ENCODE assay signal across 10 cellular contexts in genomic region chr3:48427630-48427962, GRCh38. TPM values are rescaled to one million over a fixed set of nuclear protein-coding genes. Genes with fewer than 3 reads are reported as not detected.
DNase-seq lines count a peak whose midpoint lies in the region; ATAC-seq and TF ChIP-seq lines count a peak whose summit lies in the region.
"Had no signal": no experiment of that assay in that cellular context is flagged by ENCODE, and none has a peak within 500 bp of the region (broad histone marks: within the 10 kb centered on the region; RNA-seq: fewer than 3 reads in every experiment).

No MANE protein-coding gene starts in this region.

- H3K4me3 ChIP-seq in mesendoderm (ENCODE audit: low read length), result no peak overlapping the region
- H3K4me3 ChIP-seq in thoracic aorta, result peak overlapping the region; percentile 88
- peak overlapping the region in 1 of 2 donors; percentile 67 for H3K4me3 ChIP-seq in left lung

- no peak overlapping the region for H2BK5ac ChIP-seq in mesendoderm (ENCODE audit: low read length)

- peaks cover 9% of the 10 kb centered on the region for H3K36me3 Mint-ChIP-seq in activated CD4-positive, alpha-beta T cell treated with anti-CD3 and anti-CD28 coated beads, Interleukin-2, amount 10 ng/mL, durations not matched to agents 7 days and 5 days (ENCODE audit: low read depth)
- H3K36me3 Mint-ChIP-seq in chondrocyte (ENCODE audit: low read depth), result peaks cover 6% of the 10 kb centered on the region

- peaks cover 51% of the 10 kb centered on the region for H3K79me2 ChIP-seq in mesendoderm (ENCODE audit: control insufficient read depth, insufficient read depth, low read length)

- H3K4me1 Mint-ChIP-seq in activated CD4-positive, alpha-beta T cell treated with anti-CD3 and anti-CD28 coated beads, Interleukin-2, amount 10 ng/mL, durations not matched to agents 7 days and 5 days, result peaks cover 15% of the 10 kb centered on the region
- H3K4me1 Mint-ChIP-seq in chondrocyte (ENCODE audit: low read depth), result peaks cover 80% of the 10 kb centered on the region

- H3K27me3 Mint-ChIP-seq in activated CD4-positive, alpha-beta T cell treated with anti-CD3 and anti-CD28 coated beads, Interleukin-2, amount 10 ng/mL, durations not matched to agents 7 days and 5 days, result peaks cover 20% of the 10 kb centered on the region
- no peaks in the 10 kb centered on the region for H3K27me3 Mint-ChIP-seq in chondrocyte (ENCODE audit: low read depth)

- no peak overlapping the region for H2BK120ac ChIP-seq in mesendoderm (ENCODE audit: low read depth, low read length)

- no peak for DNase-seq in activated CD4-positive, alpha-beta T cell treated with anti-CD3 and anti-CD28 coated beads, Interleukin-2, amount 10 ng/mL, durations not matched to agents 7 days and 5 days
- DNase-seq in activated CD4-positive, alpha-beta T cell treated with anti-CD3 and anti-CD28 coated beads for 1 hour, result no peak
- DNase-seq in chondrocyte (ENCODE audit: low spot score), result peak; percentile 68
- no peak for DNase-seq in mesendoderm
- DNase-seq in thoracic aorta (ENCODE audit: low spot score), result no peak
- DNase-seq in left lung, result no peak
- no peak for DNase-seq in NCI-H146 (lab: John Stamatoyannopoulos, UW)
- DNase-seq: AML-193 had no signal

- H3K4me1 ChIP-seq in mesendoderm (ENCODE audit: control insufficient read depth, low read depth, low read length) (peaks cover 10% of the 10 kb centered on the region), thoracic aorta (ENCODE audit: control insufficient read depth in 1 of 2, low read depth in 2 of 2) (peaks cover 40 to 72% of the 10 kb centered on the region in 2 donors), left lung (peaks cover 27 to 50% of the 10 kb centered on the region in 2 donors)

- no peak overlapping the region for H3K18ac ChIP-seq in mesendoderm (ENCODE audit: low read length)

- no peak overlapping the region for H2BK15ac ChIP-seq in mesendoderm (replicated peaks; ENCODE audit: low read depth)

- H3K9me3 Mint-ChIP-seq in activated CD4-positive, alpha-beta T cell treated with anti-CD3 and anti-CD28 coated beads, Interleukin-2, amount 10 ng/mL, durations not matched to agents 7 days and 5 days, result no peaks in the 10 kb centered on the region
- H3K9me3 Mint-ChIP-seq in chondrocyte (ENCODE audit: low read depth), result no peaks in the 10 kb centered on the region

- H3K9me3 ChIP-seq in thoracic aorta (no peaks in the 10 kb centered on the region), left lung (no peaks in the 10 kb centered on the region)

- peak overlapping the region; percentile 88 for H3K9ac ChIP-seq in mesendoderm (ENCODE audit: low read length)

- no peak overlapping the region for H3K4ac ChIP-seq in mesendoderm (ENCODE audit: low read depth, low read length)

- intact Hi-C loops in left lung (cut with DNase I), result no loop called here

- ATAC-seq in thoracic aorta (ENCODE audit: insufficient number of reproducible peaks, low FRiP score, low read depth) (no peak), left lung (no peak), GM18909 (IDR thresholded peaks at IDR 0.05; ENCODE audit: poor library complexity, unreplicated experiment) (no peak)

- peak overlapping the region; percentile 92 for H3K56ac ChIP-seq in mesendoderm (ENCODE audit: low read length)

- no peak overlapping the region for H4K8ac ChIP-seq in mesendoderm (ENCODE audit: low read depth, low read length)

- H3K36me3 ChIP-seq in mesendoderm (ENCODE audit: control insufficient read depth, insufficient read depth, low read length) (peaks cover 6% of the 10 kb centered on the region), thoracic aorta (peaks cover under 1% of the 10 kb centered on the region), left lung (peaks cover 0 to 12% of the 10 kb centered on the region in 2 donors)

- CTCF ChIA-PET in activated CD4-positive, alpha-beta T cell treated with anti-CD3 and anti-CD28 coated beads, Interleukin-2, amount 10 ng/mL, durations not matched to agents 7 days and 5 days (lab: Charles Lee), result interaction anchor here (2.1 kb wide), 1 partner anchor 9 kb away, joined by 9 read pairs; no protein-coding TSS in a partner anchor

- H4K5ac ChIP-seq in mesendoderm (ENCODE audit: low read length), result no peak overlapping the region

- peak overlapping the region; percentile 49 for H3K4me3 Mint-ChIP-seq in activated CD4-positive, alpha-beta T cell treated with anti-CD3 and anti-CD28 coated beads, Interleukin-2, amount 10 ng/mL, durations not matched to agents 7 days and 5 days
- H3K4me3 Mint-ChIP-seq in chondrocyte (ENCODE audit: unreplicated experiment), result peak overlapping the region; percentile 78

- H3K27me3 ChIP-seq in mesendoderm (ENCODE audit: insufficient read depth, low read length, poor library complexity) (no peaks in the 10 kb centered on the region), thoracic aorta (replicated peaks; ENCODE audit: insufficient read depth) (no peaks in the 10 kb centered on the region), left lung (peaks cover 0 to 14% of the 10 kb centered on the region in 2 donors)

- peak overlapping the region; percentile 20 for H3K23ac ChIP-seq in mesendoderm (ENCODE audit: low read length)

- H3K27ac ChIP-seq in mesendoderm (ENCODE audit: low read depth, low read length) (no peak overlapping the region), thoracic aorta (peak overlapping the region; percentile 93 to 96), left lung (no peak overlapping the region)

- H3K27ac Mint-ChIP-seq in activated CD4-positive, alpha-beta T cell treated with anti-CD3 and anti-CD28 coated beads, Interleukin-2, amount 10 ng/mL, durations not matched to agents 7 days and 5 days, result peak overlapping the region; percentile 17
- peak overlapping the region; percentile 80 for H3K27ac Mint-ChIP-seq in chondrocyte (ENCODE audit: unreplicated experiment)

- peaks cover 29% of the 10 kb centered on the region for H3K79me1 ChIP-seq in mesendoderm (ENCODE audit: low read length)

- TF ChIP-seq CTCF in chondrocyte (IDR thresholded peaks at IDR 0.05) (no peak), thoracic aorta (IDR thresholded peaks at IDR 0.05) (no peak), left lung (IDR thresholded peaks at IDR 0.05) (no peak)

- POLR2A ChIA-PET in activated CD4-positive, alpha-beta T cell treated with anti-CD3 and anti-CD28 coated beads, Interleukin-2, amount 10 ng/mL, durations not matched to agents 7 days and 5 days (lab: Charles Lee), result interaction anchor here (0.6 kb wide), 1 partner anchor 46 kb away, joined by 3 read pairs; no protein-coding TSS in a partner anchor

- WGBS in mesendoderm (ENCODE audit: extremely low coverage, insufficient coverage, low lambda C conversion rate), result no CpG with 5 or more reads among the region's 9 CpGs

- no peak overlapping the region for H2AK5ac ChIP-seq in mesendoderm (ENCODE audit: low read length)

- no peak overlapping the region for H3K4me2 ChIP-seq in mesendoderm (ENCODE audit: low read length)

RNA-seq across cellular contexts. Expression of gene PLXNB1, which starts 2.3 kb away (rescaled TPM):
- total RNA-seq in activated CD4-positive, alpha-beta T cell treated with anti-CD3 and anti-CD28 coated beads, Interleukin-2, amount 10 ng/mL, durations not matched to agents 7 days and 5 days, result 1 to 10 TPM; 2.3 to 2.5 TPM
- total RNA-seq in chondrocyte, result 63.2 to 115 TPM (median 108 TPM) in 3 replicates
- 58.6 TPM for polyA plus RNA-seq in mesendoderm (2013, experiment 1 of 2)
- 54.5 TPM for polyA plus RNA-seq in mesendoderm (2013, experiment 2 of 2)
- total RNA-seq in thoracic aorta, result 100 to 1,000 TPM; 177 to 210 TPM
- 100 to 1,000 TPM in 1 of 2 donors, 10 to 100 TPM in 1; 65.0 to 128 TPM for total RNA-seq in left lung

RNA-seq across cellular contexts. Expression of gene CCDC51, which starts 12.3 kb away (rescaled TPM):
- 10 to 100 TPM; 11.6 to 15.1 TPM for total RNA-seq in activated CD4-positive, alpha-beta T cell treated with anti-CD3 and anti-CD28 coated beads, Interleukin-2, amount 10 ng/mL, durations not matched to agents 7 days and 5 days
- total RNA-seq in chondrocyte (13.3 to 25.8 TPM (median 23.9 TPM) in 3 replicates), thoracic aorta (10 to 100 TPM in 1 of 2 donors, 1 to 10 TPM in 1; 5.9 to 15.2 TPM), left lung (10 to 100 TPM; 13.4 to 14.7 TPM)
- 17.5 TPM for polyA plus RNA-seq in mesendoderm (2013, experiment 1 of 2)
- polyA plus RNA-seq in mesendoderm (2013, experiment 2 of 2), result 16.4 TPM

RNA-seq across cellular contexts. Expression of gene TMA7, which starts 12.5 kb away (rescaled TPM):
- total RNA-seq in activated CD4-positive, alpha-beta T cell treated with anti-CD3 and anti-CD28 coated beads, Interleukin-2, amount 10 ng/mL, durations not matched to agents 7 days and 5 days, result 100 to 1,000 TPM; 285 to 290 TPM
- total RNA-seq in chondrocyte (184 to 243 TPM (median 184 TPM) in 3 replicates), thoracic aorta (100 to 1,000 TPM; 112 to 164 TPM), left lung (100 to 1,000 TPM; 174 to 211 TPM)
- 1,066 TPM for polyA plus RNA-seq in mesendoderm (2013, experiment 1 of 2)
- polyA plus RNA-seq in mesendoderm (2013, experiment 2 of 2), result 1,068 TPM

RNA-seq across cellular contexts. Expression of gene ATRIP, which starts 18.9 kb away (rescaled TPM):
- total RNA-seq in activated CD4-positive, alpha-beta T cell treated with anti-CD3 and anti-CD28 coated beads, Interleukin-2, amount 10 ng/mL, durations not matched to agents 7 days and 5 days, result 10 to 100 TPM; 17.4 to 19.4 TPM
- total RNA-seq in chondrocyte (8.7 to 10.7 TPM (median 8.8 TPM) in 3 replicates), thoracic aorta (1 to 10 TPM; 4.0 to 8.3 TPM), left lung (1 to 10 TPM; 7.4 to 9.9 TPM)
- polyA plus RNA-seq in mesendoderm (2013, experiment 1 of 2), result 15.5 TPM
- 16.0 TPM for polyA plus RNA-seq in mesendoderm (2013, experiment 2 of 2)

RNA-seq across cellular contexts. Expression of gene FBXW12, which starts 55.6 kb away (rescaled TPM):
- total RNA-seq in activated CD4-positive, alpha-beta T cell treated with anti-CD3 and anti-CD28 coated beads, Interleukin-2, amount 10 ng/mL, durations not matched to agents 7 days and 5 days, result not detected
- total RNA-seq in chondrocyte, result not detected in 3 replicates
- polyA plus RNA-seq in mesendoderm (2013, experiment 1 of 2), result 0.03 TPM
- polyA plus RNA-seq in mesendoderm (2013, experiment 2 of 2), result 0.08 TPM
- not detected for total RNA-seq in thoracic aorta
- not detected for total RNA-seq in left lung
- total RNA-seq: posterior vena cava had no signal

Comparison
In these comparisons a context has a peak if more than half of its experiments do, and no peak if none do; other contexts are left out.
1. H3K27ac ChIP-seq: peak in thoracic aorta (2 of 2); none in mesendoderm (single experiment) and left lung (0 of 2).
2. RNA of gene PLXNB1, which starts 2.3 kb away (total RNA-seq): 177 to 210 TPM in thoracic aorta, 65.0 to 128 TPM in left lung and 63.2 to 115 TPM in chondrocyte; 2.3 to 2.5 TPM in activated CD4-positive, alpha-beta T cell treated with anti-CD3 and anti-CD28 coated beads, Interleukin-2, amount 10 ng/mL, durations not matched to agents 7 days and 5 days; every median in the first group is over 10 times any median in the second.